31 cellular contexts compared by ENCODE assay signal in the genomic region with DNA sequence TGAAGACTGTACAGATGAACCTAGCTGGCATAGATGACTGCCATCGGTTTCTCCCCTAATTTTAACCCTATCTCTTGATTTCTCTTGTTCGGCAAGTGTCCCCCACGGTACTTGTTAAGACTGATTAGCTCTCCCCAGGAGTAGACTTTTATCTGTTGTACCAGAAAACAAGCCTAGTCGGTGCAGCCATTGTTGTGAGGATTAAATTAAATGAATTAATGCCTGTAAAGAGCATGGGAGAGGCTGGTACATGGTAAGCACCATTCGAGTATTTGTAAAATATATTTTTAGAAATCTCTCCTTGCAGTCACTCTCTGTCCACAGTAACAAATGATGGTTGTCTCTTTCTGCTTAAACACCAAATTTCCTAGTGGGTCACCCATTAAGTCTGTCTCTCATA. TPM values are rescaled to one million over a fixed set of nuclear protein-coding genes. Genes with fewer than 3 reads are reported as not detected.
DNase-seq lines count a peak whose midpoint lies in the region; ATAC-seq and TF ChIP-seq lines count a peak whose summit lies in the region.
"Had no signal": no experiment of that assay in that cellular context is flagged by ENCODE, and none has a peak within 500 bp of the region (broad histone marks: within the 10 kb centered on the region; RNA-seq: fewer than 3 reads in every experiment).

No MANE protein-coding gene starts in this region.

- H3K4me3 Mint-ChIP-seq in activated T-helper 2 cell treated with anti-CD3 and anti-CD28 coated beads, Interferon-gamma antibody, Interleukin-2, Interleukin-4, amounts not matched to agents 10 μg/mL and 5 μg/mL and 100 μg/mL, durations not matched to agents 14 hours and 24 hours and 36 hours (ENCODE audit: low read depth), result peak overlapping the region; percentile 30
- H3K4me3 Mint-ChIP-seq in mesothelial cell of epicardium, result no peak overlapping the region
- H3K4me3 Mint-ChIP-seq: stimulated activated memory B cell treated with anti-CD40 and anti-IgM and Interleukin-4, amounts not matched to agents 10 μg/mL and 1 μg/mL and 100 μg/mL, for 72 hours had no signal

- H3F3A ChIP-seq in DOHH2 (ENCODE audit: control insufficient read depth, insufficient read depth), result peaks cover 8% of the 10 kb centered on the region; the same call in 1 of the 2 replicates

- ATAC-seq in HG03439 (IDR thresholded peaks at IDR 0.05; ENCODE audit: unreplicated experiment) (no peak), upper lobe of left lung (ENCODE audit: low FRiP score in 2 of 2) (no peak)
- ATAC-seq: effector memory CD8-positive, alpha-beta T cell; left cardiac atrium; stimulated activated memory B cell treated with anti-CD40 and anti-IgM and Interleukin-4, amounts not matched to agents 10 μg/mL and 1 μg/mL and 100 μg/mL, for 72 hours had no signal

- H3K9me2 ChIP-seq in DOHH2 (replicated peaks; ENCODE audit: control insufficient read depth, low read length), result no peaks in the 10 kb centered on the region

- H3K4me1 Mint-ChIP-seq in activated T-helper 2 cell treated with anti-CD3 and anti-CD28 coated beads, Interferon-gamma antibody, Interleukin-2, Interleukin-4, amounts not matched to agents 10 μg/mL and 5 μg/mL and 100 μg/mL, durations not matched to agents 14 hours and 24 hours and 36 hours (ENCODE audit: low read depth), result peaks cover 23% of the 10 kb centered on the region
- peaks cover 48% of the 10 kb centered on the region for H3K4me1 Mint-ChIP-seq in mesothelial cell of epicardium

- peaks cover 29% of the 10 kb centered on the region for H3K4me1 ChIP-seq in DOHH2 (ENCODE audit: control insufficient read depth, low read length)
- peaks cover 10 to 22% (median 15%) of the 10 kb centered on the region in 4 donors for H3K4me1 ChIP-seq in upper lobe of left lung
- peaks cover 16% of the 10 kb centered on the region for H3K4me1 ChIP-seq in suprapubic skin
- H3K4me1 ChIP-seq: prostate gland had no signal

- H3K27me3 ChIP-seq in DOHH2 (ENCODE audit: control insufficient read depth, low read length) (peaks cover 3% of the 10 kb centered on the region; the same call in 1 of the 2 replicates), upper lobe of left lung (no peaks in the 10 kb centered on the region), suprapubic skin (peaks cover 4% of the 10 kb centered on the region)
- H3K27me3 ChIP-seq: sigmoid colon had no signal

- TF ChIP-seq EP300 in upper lobe of left lung (IDR thresholded peaks at IDR 0.05) (no peak), suprapubic skin (IDR thresholded peaks at IDR 0.05) (no peak)

- no peak for TF ChIP-seq CTCF in DOHH2 (IDR thresholded peaks at IDR 0.05; ENCODE audit: low read depth, low read length, poor library complexity, severe bottlenecking)
- no peak for TF ChIP-seq CTCF in mesothelial cell of epicardium (IDR thresholded peaks at IDR 0.05; ENCODE audit: unreplicated experiment)
- TF ChIP-seq CTCF in upper lobe of left lung (IDR thresholded peaks at IDR 0.05), result no peak
- TF ChIP-seq CTCF in suprapubic skin (IDR thresholded peaks at IDR 0.05), result no peak

- H4K20me1 ChIP-seq in DOHH2 (ENCODE audit: control insufficient read depth, insufficient read depth, low read depth, low read length), result no peaks in the 10 kb centered on the region

- peaks cover 25% of the 10 kb centered on the region for H3K79me2 ChIP-seq in DOHH2 (ENCODE audit: control insufficient read depth, low read length)

- peak overlapping the region; percentile 86 for H3K4me2 ChIP-seq in DOHH2 (ENCODE audit: low read length)

- peak; percentile 24 for DNase-seq in HT1080 (ENCODE audit: low read depth)
- DNase-seq in activated T-helper 2 cell treated with anti-CD3 and anti-CD28 coated beads, Interferon-gamma antibody, Interleukin-2, Interleukin-4, amounts not matched to agents 10 μg/mL and 5 μg/mL and 100 μg/mL, durations not matched to agents 14 hours and 24 hours and 36 hours (ENCODE audit: low spot score), result no peak
- DNase-seq in mesothelial cell of epicardium (ENCODE audit: low spot score in 2 of 2, unreplicated experiment in 2 of 2), result no peak
- DNase-seq in upper lobe of left lung, result no peak
- no peak for DNase-seq in suprapubic skin (ENCODE audit: low spot score in 2 of 2)
- DNase-seq in putamen (ENCODE audit: low spot score), result no peak
- DNase-seq: activated CD4-positive, alpha-beta T cell treated with anti-CD3 and anti-CD28 coated beads, Interleukin-2, amount 50 U/mL, for 4 hours; activated CD4-positive, CD25-positive, alpha-beta regulatory T cell; amygdala; cortex of kidney; effector memory CD8-positive, alpha-beta T cell; esophagus squamous epithelium; foreskin melanocyte; GOT3; Karpas-422; left cardiac atrium; MV-4-11; NCI-H1436 treated with DMSO at 0.1 percent for 48 hours; NCI-H2107; NK-92 treated with Interleukin-12 subunit alpha and Interleukin-12 subunit beta, amount 100 ng/mL, for 24 hours; sigmoid colon; stimulated activated CD4-positive, alpha-beta T cell treated with anti-CD3 and anti-CD28 coated beads, Interleukin-4, amount 100 ng/mL, for 4 hours; substantia nigra; T1000 had no signal

- no peak overlapping the region for H3K27ac Mint-ChIP-seq in activated T-helper 2 cell treated with anti-CD3 and anti-CD28 coated beads, Interferon-gamma antibody, Interleukin-2, Interleukin-4, amounts not matched to agents 10 μg/mL and 5 μg/mL and 100 μg/mL, durations not matched to agents 14 hours and 24 hours and 36 hours
- H3K27ac Mint-ChIP-seq in mesothelial cell of epicardium, result peak overlapping the region; percentile 83
- H3K27ac Mint-ChIP-seq: activated naive CD4-positive, alpha-beta T cell treated with anti-CD3 and anti-CD28 coated beads, Interleukin-2, amount 50 U/mL, for 24 hours; effector memory CD8-positive, alpha-beta T cell; stimulated activated memory B cell treated with anti-CD40 and anti-IgM and Interleukin-4, amounts not matched to agents 10 μg/mL and 1 μg/mL and 100 μg/mL, for 72 hours had no signal

- H3K27me3 Mint-ChIP-seq in activated T-helper 2 cell treated with anti-CD3 and anti-CD28 coated beads, Interferon-gamma antibody, Interleukin-2, Interleukin-4, amounts not matched to agents 10 μg/mL and 5 μg/mL and 100 μg/mL, durations not matched to agents 14 hours and 24 hours and 36 hours (ENCODE audit: low read depth), result peaks cover 44% of the 10 kb centered on the region
- no peaks in the 10 kb centered on the region for H3K27me3 Mint-ChIP-seq in mesothelial cell of epicardium (ENCODE audit: low read depth)

- peak overlapping the region; percentile 87 for H3K4me3 ChIP-seq in DOHH2 (ENCODE audit: low read length)
- no peak overlapping the region for H3K4me3 ChIP-seq in upper lobe of left lung
- no peak overlapping the region for H3K4me3 ChIP-seq in suprapubic skin
- H3K4me3 ChIP-seq: esophagus squamous epithelium, prostate gland, sigmoid colon had no signal

- 72 to 74% methylated on average over 5 of the region's 5 CpGs for WGBS in upper lobe of left lung, 2 donors
- 57% methylated on average over 5 of the region's 5 CpGs for WGBS in suprapubic skin

- no peaks in the 10 kb centered on the region for H3K9me3 ChIP-seq in DOHH2 (ENCODE audit: control insufficient read depth, insufficient read depth, low read length)
- no peaks in the 10 kb centered on the region for H3K9me3 ChIP-seq in upper lobe of left lung
- no peaks in the 10 kb centered on the region for H3K9me3 ChIP-seq in suprapubic skin
- H3K9me3 ChIP-seq: BLaER1 treated with 17β-estradiol and CSF1 and Interleukin-3, amounts not matched to agents 10 nM and 100 nM; esophagus squamous epithelium; neutrophil; prostate gland; sigmoid colon had no signal

- H3K27ac ChIP-seq in DOHH2 (ENCODE audit: low read depth, low read length) (no peak overlapping the region), upper lobe of left lung (no peak overlapping the region), suprapubic skin (no peak overlapping the region)
- H3K27ac ChIP-seq: BLaER1 treated with 17β-estradiol and CSF1 and Interleukin-3, amounts not matched to agents 10 nM and 100 nM; esophagus squamous epithelium; neutrophil; prostate gland; sigmoid colon had no signal

- H3K36me3 ChIP-seq in DOHH2 (ENCODE audit: control insufficient read depth, low read length) (no peaks in the 10 kb centered on the region), upper lobe of left lung (no peaks in the 10 kb centered on the region), suprapubic skin (no peaks in the 10 kb centered on the region)
- H3K36me3 ChIP-seq: BLaER1 treated with 17β-estradiol and CSF1 and Interleukin-3, amounts not matched to agents 10 nM and 100 nM; esophagus squamous epithelium; neutrophil; prostate gland; sigmoid colon had no signal

- TF ChIP-seq POLR2A in upper lobe of left lung (IDR thresholded peaks at IDR 0.05) (no peak), suprapubic skin (IDR thresholded peaks at IDR 0.05) (no peak)

- H3K36me3 Mint-ChIP-seq in activated T-helper 2 cell treated with anti-CD3 and anti-CD28 coated beads, Interferon-gamma antibody, Interleukin-2, Interleukin-4, amounts not matched to agents 10 μg/mL and 5 μg/mL and 100 μg/mL, durations not matched to agents 14 hours and 24 hours and 36 hours (ENCODE audit: low read depth), result no peaks in the 10 kb centered on the region
- no peaks in the 10 kb centered on the region for H3K36me3 Mint-ChIP-seq in mesothelial cell of epicardium
- H3K36me3 Mint-ChIP-seq: activated naive CD4-positive, alpha-beta T cell treated with anti-CD3 and anti-CD28 coated beads, Interleukin-2, amount 50 U/mL, for 24 hours; stimulated activated memory B cell treated with anti-CD40 and anti-IgM and Interleukin-4, amounts not matched to agents 10 μg/mL and 1 μg/mL and 100 μg/mL, for 72 hours had no signal

- intact Hi-C loops in activated T-helper 2 cell treated with anti-CD3 and anti-CD28 coated beads, Interferon-gamma antibody, Interleukin-2, Interleukin-4, amounts not matched to agents 10 μg/mL and 5 μg/mL and 100 μg/mL, durations not matched to agents 14 hours and 24 hours and 36 hours (cut with micrococcal nuclease), result no loop called here

- H3K9me3 Mint-ChIP-seq in activated T-helper 2 cell treated with anti-CD3 and anti-CD28 coated beads, Interferon-gamma antibody, Interleukin-2, Interleukin-4, amounts not matched to agents 10 μg/mL and 5 μg/mL and 100 μg/mL, durations not matched to agents 14 hours and 24 hours and 36 hours, result no peaks in the 10 kb centered on the region
- no peaks in the 10 kb centered on the region for H3K9me3 Mint-ChIP-seq in mesothelial cell of epicardium
- H3K9me3 Mint-ChIP-seq: activated naive CD4-positive, alpha-beta T cell treated with anti-CD3 and anti-CD28 coated beads, Interleukin-2, amount 50 U/mL, for 24 hours; effector memory CD8-positive, alpha-beta T cell; stimulated activated memory B cell treated with anti-CD40 and anti-IgM and Interleukin-4, amounts not matched to agents 10 μg/mL and 1 μg/mL and 100 μg/mL, for 72 hours had no signal

RNA-seq across cellular contexts. Expression of gene B4GALT6, which starts 2.6 kb away (rescaled TPM):
- 22.1 and 29.3 TPM in 2 replicates for total RNA-seq in HT1080 (2014; rRNA removed; shearing (Covaris generic))
- polyA plus RNA-seq in HT1080 (2015; cell fraction: cytosol; rRNA removed), result 26.7 and 37.5 TPM in 2 replicates
- 31.1 and 36.9 TPM in 2 replicates for polyA plus RNA-seq in HT1080 (2015; cell fraction: nucleus; rRNA removed)
- total RNA-seq in activated T-helper 2 cell treated with anti-CD3 and anti-CD28 coated beads, Interferon-gamma antibody, Interleukin-2, Interleukin-4, amounts not matched to agents 10 μg/mL and 5 μg/mL and 100 μg/mL, durations not matched to agents 14 hours and 24 hours and 36 hours, result 4.2 and 4.3 TPM in 2 replicates
- total RNA-seq in mesothelial cell of epicardium, result 42.0 to 49.9 TPM (median 46.3 TPM) in 3 replicates
- 1 to 10 TPM in 4 of 6 donors, under 1 TPM in 1, not detected in 1; 0.55 to 3.4 (median 1.8) TPM for total RNA-seq in upper lobe of left lung
- 1 to 10 TPM; 1.8 to 3.4 (median 2.2) TPM for total RNA-seq in suprapubic skin
